1 cellular context compared by ENCODE assay signal in genomic region chr9:134493471-134494272, GRCh38.
TF ChIP-seq lines count a peak whose summit lies in the region.

No MANE protein-coding gene starts in this region.

TF ChIP-seq in HepG2, 621 proteins besides CTCF, POLR2A, EP300 and RAD21 (continued from another document):
- TF ChIP-seq ZBTB40 (IDR thresholded peaks at IDR 0.05) (no peak), ZBTB40 (CRISPR knock-in tag; IDR thresholded peaks at IDR 0.05) (no peak), PHF8 (CRISPR knock-in tag; IDR thresholded peaks at IDR 0.05) (no peak), ZNF441 (CRISPR knock-in tag; IDR thresholded peaks at IDR 0.05; ENCODE audit: borderline replicate concordance) (no peak), ERF (CRISPR knock-in tag; IDR thresholded peaks at IDR 0.05) (no peak)
- TF ChIP-seq, protein P1, sequence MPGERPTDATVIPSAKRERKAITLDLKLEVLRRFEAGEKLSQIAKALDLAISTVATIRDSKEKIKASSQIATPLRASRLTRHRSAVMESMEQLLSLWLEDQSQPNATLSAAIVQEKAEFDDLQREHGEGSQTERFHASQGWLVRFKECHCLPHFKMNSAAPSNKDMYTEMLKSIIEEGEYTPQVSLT (CRISPR knock-in tag; IDR thresholded peaks at IDR 0.05; ENCODE audit: borderline replicate concordance, low read depth), result no peak
TF ChIP-seq in HepG2: peak in this region for 0.
